ENCODE assay signal across 21 cellular contexts in genomic region chr17:46128453-46128852, GRCh38.
DNase-seq lines count a peak whose midpoint lies in the region; ATAC-seq, FAIRE-seq and TF ChIP-seq lines count a peak whose summit lies in the region.
"Had no signal": no experiment of that assay in that cellular context is flagged by ENCODE, and none has a peak within 500 bp of the region (broad histone marks: within the 10 kb centered on the region; RNA-seq: fewer than 3 reads in every experiment).

No MANE protein-coding gene starts in this region.

- no peak overlapping the region for H3K4me3 Mint-ChIP-seq in chondrocyte (ENCODE audit: unreplicated experiment)
- H3K4me3 Mint-ChIP-seq in natural killer cell = peak overlapping the region; percentile 59
- H3K4me3 Mint-ChIP-seq: T-helper 2 cell treated with Interferon-gamma antibody and Interleukin-4, amounts not matched to agents 5 μg/mL and 100 μg/mL, for 36 hours had no signal

- TF ChIP-seq CTCF in A549 (IDR thresholded peaks at IDR 0.05) (no peak), chondrocyte (IDR thresholded peaks at IDR 0.05) (no peak), natural killer cell (IDR thresholded peaks at IDR 0.05) (no peak)

- TF ChIP-seq EP300 in A549 (IDR thresholded peaks at IDR 0.05) = no peak

- no peak for TF ChIP-seq POLR2A in A549 (IDR thresholded peaks at IDR 0.05; ENCODE audit: low read length)
- TF ChIP-seq POLR2A in GM12892 (IDR thresholded peaks at IDR 0.05; ENCODE audit: low read depth, low read length) = no peak

- CTCF ChIA-PET in A549 (lab: Yijun Ruan, JAX) = interaction anchor here (0.7 to 1.6 kb wide), 6 partner anchors 9 to 132 kb away, joined by 3 to 8 read pairs (median 3); partner anchors contain the start of gene KANSL1

- H3K27ac ChIP-seq in A549 = no peak overlapping the region
- H3K27ac ChIP-seq: coronary artery, right lobe of liver, stomach, upper lobe of right lung had no signal

- POLR2A ChIA-PET in A549 (lab: Yijun Ruan, JAX) = no interaction called here

- intact Hi-C loops in natural killer cell (cut with micrococcal nuclease) = no loop called here

- ATAC-seq in A549 (no peak), natural killer cell (no peak), HG02571 (IDR thresholded peaks at IDR 0.05; ENCODE audit: unreplicated experiment) (no peak), HG02938 (IDR thresholded peaks at IDR 0.05; ENCODE audit: unreplicated experiment) (no peak), GM21576 (IDR thresholded peaks at IDR 0.05; ENCODE audit: unreplicated experiment) (no peak)
- ATAC-seq in activated CD4-positive, CD25-positive, alpha-beta regulatory T cell treated with anti-CD3 and anti-CD28 coated beads, Interleukin-2, amount 50 U/mL, for 24 hours = no peak
- ATAC-seq: HCT116, right lobe of liver, upper lobe of right lung had no signal

- DNase-seq in A549 (ENCODE audit: low read depth in 1 of 2, low spot score in 1 of 2) = no peak
- DNase-seq in GM12892 (ENCODE audit: insufficient read length) = no peak
- DNase-seq in chondrocyte (ENCODE audit: low spot score) = no peak
- DNase-seq in natural killer cell = no peak
- DNase-seq: activated CD4-positive, CD25-positive, alpha-beta regulatory T cell; activated CD8-positive, alpha-beta memory T cell treated with anti-CD3 and anti-CD28 coated beads, Interleukin-2, amount 50 U/mL, for 4 hours; EL; kidney glomerular epithelial cell; NCI-H1436 treated with DMSO at 0.1 percent for 48 hours; NCI-H748 treated with DMSO at 0.1 percent for 48 hours; nucleus accumbens; right lobe of liver; stomach; upper lobe of right lung had no signal

- H3K27me3 Mint-ChIP-seq in chondrocyte (ENCODE audit: low read depth) (no peaks in the 10 kb centered on the region), natural killer cell (ENCODE audit: low read depth in 2 of 2) (no peaks in the 10 kb centered on the region)

- H3K27ac Mint-ChIP-seq in chondrocyte (ENCODE audit: unreplicated experiment) = peak overlapping the region; percentile 37
- H3K27ac Mint-ChIP-seq in natural killer cell = peak overlapping the region; percentile 71 to 85
- H3K27ac Mint-ChIP-seq: T-helper 2 cell treated with Interferon-gamma antibody and Interleukin-4, amounts not matched to agents 5 μg/mL and 100 μg/mL, for 36 hours had no signal

- H3K36me3 Mint-ChIP-seq in chondrocyte (ENCODE audit: low read depth) (no peaks in the 10 kb centered on the region), natural killer cell (no peaks in the 10 kb centered on the region)

- H3K9me3 Mint-ChIP-seq in chondrocyte (ENCODE audit: low read depth) (no peaks in the 10 kb centered on the region), natural killer cell (no peaks in the 10 kb centered on the region)
- H3K9me3 Mint-ChIP-seq: T-helper 2 cell treated with Interferon-gamma antibody and Interleukin-4, amounts not matched to agents 5 μg/mL and 100 μg/mL, for 36 hours had no signal

- 90% methylated on average over 4 of the region's 4 CpGs for WGBS in A549 (ENCODE audit: missing lambda C conversion rate)

- H3K9me3 ChIP-seq in A549 = no peaks in the 10 kb centered on the region
- H3K9me3 ChIP-seq: right lobe of liver, stomach, upper lobe of right lung had no signal

- no peak overlapping the region for H3K4me2 ChIP-seq in A549

- H3K4me1 Mint-ChIP-seq in chondrocyte (ENCODE audit: low read depth) (peaks cover 47% of the 10 kb centered on the region), natural killer cell (peaks cover 79% of the 10 kb centered on the region in 2 donors)

- no peak for TF ChIP-seq RAD21 in A549 (conservative IDR thresholded peaks at IDR 0.05 in 1 of 2, IDR thresholded peaks at IDR 0.05 in 1 of 2)

- FAIRE-seq in A549 (lab: Jason Lieb, UNC) = peak; percentile 36
- peak; percentile 63 for FAIRE-seq in GM12892 (lab: Jason Lieb, UNC)

- H3K4me1 ChIP-seq in A549 = peaks cover 19% of the 10 kb centered on the region; the same call in 2 of the 3 replicates

- H3K4me3 ChIP-seq in A549 = no peak overlapping the region
- H3K4me3 ChIP-seq: coronary artery, right lobe of liver, stomach, upper lobe of right lung had no signal

TF ChIP-seq in A549, 52 proteins besides CTCF, POLR2A, EP300 and RAD21:
- TF ChIP-seq TP53 (CRISPR knock-in tag; IDR thresholded peaks at IDR 0.05) (no peak), EHF (CRISPR knock-in tag; IDR thresholded peaks at IDR 0.05) (no peak), HDAC2 (IDR thresholded peaks at IDR 0.05) (no peak), ZNF302 (CRISPR knock-in tag; IDR thresholded peaks at IDR 0.05) (no peak), TFCP2L1 (CRISPR knock-in tag; IDR thresholded peaks at IDR 0.05) (no peak), HOXB5 (CRISPR knock-in tag; IDR thresholded peaks at IDR 0.05) (no peak), RNF2 (IDR thresholded peaks at IDR 0.05; ENCODE audit: borderline replicate concordance, low read depth) (no peak), CBX8 (IDR thresholded peaks at IDR 0.05) (no peak), HES2 (IDR thresholded peaks at IDR 0.05) (no peak), CHD4 (IDR thresholded peaks at IDR 0.05; ENCODE audit: borderline replicate concordance) (no peak), SMC3 (IDR thresholded peaks at IDR 0.05) (no peak), BHLHE40 (IDR thresholded peaks at IDR 0.05; ENCODE audit: low read depth, low read length) (no peak), SREBF2 (IDR thresholded peaks at IDR 0.05) (no peak)
